24 cellular contexts compared by ENCODE assay signal in the genomic region with DNA sequence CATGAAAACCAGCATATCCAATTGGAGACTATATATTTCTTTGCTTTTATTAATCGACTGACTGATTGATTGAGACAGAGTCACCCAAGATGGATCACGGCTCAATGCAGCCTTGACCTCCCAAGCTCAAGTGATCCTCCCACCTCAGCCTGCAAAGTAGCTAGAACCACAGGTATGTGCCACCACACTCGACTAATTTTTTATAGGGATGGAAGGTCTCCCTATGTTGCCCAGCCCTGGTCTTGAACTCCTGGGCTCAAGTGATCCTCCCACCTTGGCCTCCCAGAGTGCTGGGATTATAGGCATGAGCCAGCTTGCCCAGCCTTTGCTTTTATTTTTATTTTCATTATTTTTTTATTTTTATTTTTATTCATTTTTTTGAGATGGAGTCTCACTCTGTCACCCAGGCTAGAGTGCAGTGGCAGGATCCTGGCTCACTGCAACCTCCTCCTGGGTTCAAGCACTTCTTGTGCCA. TPM values are rescaled to one million over a fixed set of nuclear protein-coding genes. Genes with fewer than 3 reads are reported as not detected.
A peak's percentile ranks its signal among the peaks of the same experiment; 100 is the strongest.
DNase-seq lines count a peak whose midpoint lies in the region; ATAC-seq and TF ChIP-seq lines count a peak whose summit lies in the region.
"Had no signal": no experiment of that assay in that cellular context is flagged by ENCODE, and none has a peak within 500 bp of the region (broad histone marks: within the 10 kb centered on the region; RNA-seq: fewer than 3 reads in every experiment).

No MANE protein-coding gene starts in this region.

- no peaks in the 10 kb centered on the region for H3K27me3 ChIP-seq in BLaER1 treated with 17β-estradiol and CSF1 and Interleukin-3, amounts not matched to agents 10 nM and 100 nM
- H3K27me3 ChIP-seq in KMS-11 (ENCODE audit: insufficient read depth, low read depth): no peaks in the 10 kb centered on the region
- H3K27me3 ChIP-seq in osteoblast (ENCODE audit: insufficient read depth, low read length): no peaks in the 10 kb centered on the region
- H3K27me3 ChIP-seq: left lung, stomach, thyroid gland had no signal

- H3K4me1 ChIP-seq in BLaER1 treated with 17β-estradiol and CSF1 and Interleukin-3, amounts not matched to agents 10 nM and 100 nM: peaks cover 41 to 73% (median 49%) of the 10 kb centered on the region in 10 experiments
- H3K4me1 ChIP-seq in KMS-11 (ENCODE audit: low read depth, poor library complexity, severe bottlenecking): peaks cover 63% of the 10 kb centered on the region
- H3K4me1 ChIP-seq in osteoblast (ENCODE audit: insufficient read depth, low read length): peaks cover 32% of the 10 kb centered on the region

- H3K4me3 ChIP-seq in BLaER1 treated with 17β-estradiol and CSF1 and Interleukin-3, amounts not matched to agents 10 nM and 100 nM: no peak overlapping the region
- H3K4me3 ChIP-seq in KMS-11 (IDR thresholded peaks at IDR 0.05; ENCODE audit: insufficient read depth, low read depth, low read length) (no peak overlapping the region), osteoblast (ENCODE audit: insufficient read depth, low read length) (no peak overlapping the region)
- H3K4me3 ChIP-seq: left lung, stomach, thyroid gland had no signal

- intact Hi-C loops in activated B cell treated with CpG ODN at 0.5 μM for 24 hours (cut with micrococcal nuclease): loop anchor here (1.0 kb wide), 1 partner anchor 112 kb away; no protein-coding TSS in a partner anchor
- intact Hi-C loops in posterior vena cava (cut with DNase I): no loop called here

- H3K27ac Mint-ChIP-seq in activated B cell treated with CpG ODN at 0.5 μM for 24 hours: peak overlapping the region; percentile 41
- H3K27ac Mint-ChIP-seq: activated CD4-positive, alpha-beta T cell treated with anti-CD3 and anti-CD28 coated beads, Interleukin-2, amount 10 ng/mL, durations not matched to agents 24 days and 14 days; activated T-cell treated with anti-CD3 and anti-CD28 coated beads, Interleukin-2, amount 50 U/mL, for 24 hours had no signal

- CTCF ChIA-PET in activated B cell treated with CpG ODN at 0.5 μM for 24 hours (lab: Charles Lee): interaction anchor here (1.1 kb wide), 1 partner anchor 37 kb away, joined by 3 read pairs; no protein-coding TSS in a partner anchor

- ATAC-seq in activated B cell treated with CpG ODN at 0.5 μM for 24 hours (ENCODE audit: low read depth): no peak
- no peak for ATAC-seq in GM21576 (IDR thresholded peaks at IDR 0.05; ENCODE audit: unreplicated experiment)
- ATAC-seq: left lung, SK-N-SH treated with all-trans-retinoic acid at 6 μM for 48 hours had no signal

- TF ChIP-seq CTCF in KMS-11 (conservative IDR thresholded peaks at IDR 0.05; ENCODE audit: low read depth, low read length) (no peak), activated B cell treated with CpG ODN at 0.5 μM for 24 hours (IDR thresholded peaks at IDR 0.05) (no peak), osteoblast (IDR thresholded peaks at IDR 0.05; ENCODE audit: extremely low read depth, low read depth, low read length) (no peak), GM13977 (IDR thresholded peaks at IDR 0.05; ENCODE audit: extremely low read depth, insufficient read depth, missing control alignments) (no peak)

- no peaks in the 10 kb centered on the region for H3K9me3 ChIP-seq in BLaER1 treated with 17β-estradiol and CSF1 and Interleukin-3, amounts not matched to agents 10 nM and 100 nM (replicated peaks in 1 of 11)
- H3K9me3 ChIP-seq in osteoblast (ENCODE audit: low read depth, low read length): no peaks in the 10 kb centered on the region
- H3K9me3 ChIP-seq: left lung, stomach, thyroid gland had no signal

- peaks cover 58% of the 10 kb centered on the region for H3K4me1 Mint-ChIP-seq in activated B cell treated with CpG ODN at 0.5 μM for 24 hours

- no peaks in the 10 kb centered on the region for H3K9me3 Mint-ChIP-seq in activated B cell treated with CpG ODN at 0.5 μM for 24 hours
- H3K9me3 Mint-ChIP-seq: activated CD4-positive, alpha-beta T cell treated with anti-CD3 and anti-CD28 coated beads, Interleukin-2, amount 10 ng/mL, durations not matched to agents 24 days and 14 days; activated T-cell treated with anti-CD3 and anti-CD28 coated beads, Interleukin-2, amount 50 U/mL, for 24 hours; naive B cell had no signal

- H3K4me3 Mint-ChIP-seq in activated B cell treated with CpG ODN at 0.5 μM for 24 hours: no peak overlapping the region
- H3K4me3 Mint-ChIP-seq: activated CD4-positive, alpha-beta T cell treated with anti-CD3 and anti-CD28 coated beads, Interleukin-2, amount 10 ng/mL, durations not matched to agents 24 days and 14 days; CD14-positive monocyte had no signal

- H2AFZ ChIP-seq in KMS-11 (ENCODE audit: low read depth): no peak overlapping the region
- H2AFZ ChIP-seq in osteoblast (ENCODE audit: low read length): no peak overlapping the region

- POLR2A ChIA-PET in activated B cell treated with CpG ODN at 0.5 μM for 24 hours (lab: Charles Lee): interaction anchor here (0.6 to 2.6 kb wide), 5 partner anchors 17 to 96 kb away, joined by 3 to 15 read pairs (median 5); no protein-coding TSS in a partner anchor

- in situ Hi-C loops in GM13977 (cut with MboI; ENCODE audit: low pct_unique_long_range_greater_than_20kb, low sequenced_read_pairs, unreplicated experiment): no loop called here

- DNase-seq in activated B cell treated with CpG ODN at 0.5 μM for 24 hours (no peak), osteoblast (ENCODE audit: insufficient read length, low spot score, missing footprints) (no peak), posterior vena cava (ENCODE audit: low spot score) (no peak), GM13977 (ENCODE audit: low spot score) (no peak)
- DNase-seq: activated CD4-positive, alpha-beta T cell treated with anti-CD3 and anti-CD28 coated beads, Interleukin-2, amount 10 ng/mL, durations not matched to agents 24 days and 14 days; activated gamma-delta T cell treated with Interleukin-2 at 50 U/mL for 16 hours; activated T-cell treated with anti-CD3 and anti-CD28 coated beads, Interleukin-2, amount 50 U/mL, for 24 hours; EL; left lung; NCI-H1105; NCI-H1930; NCI-H345; NCI-H748 treated with DMSO at 0.1 percent for 48 hours; nucleus accumbens; small intestine; stimulated activated CD4-positive, alpha-beta T cell treated with anti-CD3 and anti-CD28 coated beads, Interleukin-2, amount 100 ng/mL, for 24 hours; stomach; thyroid gland had no signal

- peaks cover 19% of the 10 kb centered on the region for H3K36me3 Mint-ChIP-seq in activated B cell treated with CpG ODN at 0.5 μM for 24 hours (ENCODE audit: low read depth)
- H3K36me3 Mint-ChIP-seq: naive B cell had no signal

- peaks cover 63 to 100% (median 86%) of the 10 kb centered on the region in 11 experiments; a peak in 21 of 22 replicates for H4K20me1 ChIP-seq in BLaER1 treated with 17β-estradiol and CSF1 and Interleukin-3, amounts not matched to agents 10 nM and 100 nM
- peaks cover 37% of the 10 kb centered on the region for H4K20me1 ChIP-seq in KMS-11 (ENCODE audit: insufficient read depth)
- H4K20me1 ChIP-seq in osteoblast (ENCODE audit: insufficient read depth, low read length): peaks cover 17% of the 10 kb centered on the region

- H3K79me2 ChIP-seq in KMS-11 (ENCODE audit: insufficient read depth, low read depth) (peaks cover 100% of the 10 kb centered on the region), osteoblast (ENCODE audit: insufficient read depth, low read length) (peaks cover 91% of the 10 kb centered on the region)

- H3K27ac ChIP-seq in BLaER1 treated with 17β-estradiol and CSF1 and Interleukin-3, amounts not matched to agents 10 nM and 100 nM: peak overlapping the region in 1 of 11 experiments; percentile 53; a peak in 2 of 22 replicates
- H3K27ac ChIP-seq in KMS-11 (no peak overlapping the region; the same call in 1 of the 2 replicates), osteoblast (ENCODE audit: low read depth, low read length) (peak overlapping the region; percentile 24)
- H3K27ac ChIP-seq: left lung had no signal

- H3K36me3 ChIP-seq in BLaER1 treated with 17β-estradiol and CSF1 and Interleukin-3, amounts not matched to agents 10 nM and 100 nM: peaks cover 0 to 28% (median 16%) of the 10 kb centered on the region in 11 experiments; a peak in 11 of 22 replicates
- H3K36me3 ChIP-seq in KMS-11 (ENCODE audit: insufficient read depth) (no peaks in the 10 kb centered on the region), osteoblast (ENCODE audit: insufficient read depth, low read length) (no peaks in the 10 kb centered on the region)
- H3K36me3 ChIP-seq: left lung, stomach, thyroid gland had no signal

- peak overlapping the region; percentile 86 to 98 (median 90) for H3K4me2 ChIP-seq in BLaER1 treated with 17β-estradiol and CSF1 and Interleukin-3, amounts not matched to agents 10 nM and 100 nM
- peak overlapping the region; percentile 91 for H3K4me2 ChIP-seq in KMS-11
- no peak overlapping the region for H3K4me2 ChIP-seq in osteoblast (ENCODE audit: insufficient read depth, low read length)

- no peaks in the 10 kb centered on the region for H3K27me3 Mint-ChIP-seq in activated B cell treated with CpG ODN at 0.5 μM for 24 hours
- H3K27me3 Mint-ChIP-seq: activated CD4-positive, alpha-beta T cell treated with anti-CD3 and anti-CD28 coated beads, Interleukin-2, amount 10 ng/mL, durations not matched to agents 24 days and 14 days; activated T-cell treated with anti-CD3 and anti-CD28 coated beads, Interleukin-2, amount 50 U/mL, for 24 hours; naive B cell had no signal

- H3K9ac ChIP-seq in BLaER1 treated with 17β-estradiol and CSF1 and Interleukin-3, amounts not matched to agents 10 nM and 100 nM: peak overlapping the region in 2 of 11 experiments; percentile 28 to 99; a peak in 2 of 22 replicates
- no peak overlapping the region for H3K9ac ChIP-seq in KMS-11

RNA-seq across cellular contexts. Expression of gene SPEN, which starts 5.4 kb away (rescaled TPM):
- total RNA-seq in activated B cell treated with CpG ODN at 0.5 μM for 24 hours (116 and 123 TPM in 2 replicates), osteoblast (21.0 and 24.8 TPM in 2 replicates), posterior vena cava (10 to 100 TPM; 59.9 to 68.5 TPM)

RNA-seq across cellular contexts. Expression of gene UQCRHL, which starts 45.4 kb away (rescaled TPM):
- total RNA-seq in activated B cell treated with CpG ODN at 0.5 μM for 24 hours: 1.7 and 1.9 TPM in 2 replicates
- 1.1 and 1.5 TPM in 2 replicates for total RNA-seq in osteoblast
- under 1 TPM; 0.71 to 0.88 TPM for total RNA-seq in posterior vena cava
